Comparison of ENCODE assay signal across 1 cellular context in the genomic region with DNA sequence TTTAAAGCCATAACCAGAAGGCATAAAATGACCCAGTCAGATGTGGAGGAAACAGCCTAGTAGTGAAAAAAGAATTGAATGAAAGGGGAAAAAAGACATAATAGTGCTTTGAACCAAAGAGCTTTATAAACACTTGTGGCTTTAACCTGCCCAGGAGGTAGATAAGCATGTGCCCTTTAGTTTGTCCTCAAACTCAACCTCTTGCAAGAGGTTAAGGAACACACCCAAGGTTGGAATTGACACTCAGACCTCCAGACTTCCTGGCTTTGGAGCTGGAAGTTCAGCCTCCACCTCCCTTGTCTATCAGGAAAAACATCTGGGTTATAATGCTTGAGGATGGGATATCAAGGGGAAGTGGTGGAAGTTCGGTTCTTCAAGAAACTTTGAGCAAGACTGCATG.
TF ChIP-seq lines count a peak whose summit lies in the region.

No MANE protein-coding gene starts in this region.

TF ChIP-seq in endothelial cell of umbilical vein, 7 proteins besides CTCF, POLR2A, EP300 and RAD21:
- TF ChIP-seq FOS (IDR thresholded peaks at IDR 0.05; ENCODE audit: borderline replicate concordance, insufficient read depth, low read length), result no peak
- peak; percentile 29 for TF ChIP-seq POLR2AphosphoS5 (IDR thresholded peaks at IDR 0.05; ENCODE audit: insufficient read depth, low read depth, low read length)
TF ChIP-seq in endothelial cell of umbilical vein: peak in this region for 1.
